11 cellular contexts compared by ENCODE assay signal in the genomic region with DNA sequence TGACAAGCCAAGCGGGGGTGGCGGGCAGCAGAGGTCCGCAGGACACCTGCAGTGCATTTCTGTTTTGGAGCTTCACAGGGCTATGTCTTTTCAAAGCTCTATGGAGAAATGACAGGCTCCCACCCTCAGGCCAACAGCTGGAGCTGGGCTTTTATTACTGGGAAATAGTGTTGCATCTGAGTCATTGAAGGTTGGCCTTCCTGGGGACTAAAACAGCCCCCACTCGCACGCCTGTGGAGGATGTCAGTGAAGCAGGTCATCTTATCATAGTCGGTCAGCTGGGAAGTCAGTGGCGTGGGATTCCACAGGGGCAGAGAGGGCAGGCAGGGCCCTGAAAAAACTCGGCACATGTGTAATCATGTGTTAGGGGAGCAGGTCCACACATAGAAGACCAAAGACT. TPM values are rescaled to one million over a fixed set of nuclear protein-coding genes. Genes with fewer than 3 reads are reported as not detected.
DNase-seq lines count a peak whose midpoint lies in the region; ATAC-seq lines count a peak whose summit lies in the region.
"Had no signal": no experiment of that assay in that cellular context is flagged by ENCODE, and none has a peak within 500 bp of the region (broad histone marks: within the 10 kb centered on the region; RNA-seq: fewer than 3 reads in every experiment).

No MANE protein-coding gene starts in this region.

- no peak for ATAC-seq in GM18870 (IDR thresholded peaks at IDR 0.05; ENCODE audit: unreplicated experiment)
- ATAC-seq: right lobe of liver had no signal

- peak; percentile 75 for DNase-seq in DMS53 (lab: John Stamatoyannopoulos, UW)
- peak; percentile 81 for DNase-seq in LHCN-M2 (ENCODE audit: low read depth)
- DNase-seq in astrocyte of the hippocampus (ENCODE audit: low read depth, low spot score): peak; percentile 15
- peak; percentile 16 to 87 for DNase-seq in lung microvascular endothelial cell (ENCODE audit: low read depth in 2 of 2)
- DNase-seq in activated gamma-delta T cell treated with Interleukin-2 at 50 U/mL for 16 hours: no peak
- DNase-seq in HPDE6-E6E7 (ENCODE audit: extremely low spot score): no peak
- DNase-seq in NCI-H2227 (lab: John Stamatoyannopoulos, UW; ENCODE audit: unreplicated experiment): no peak
- DNase-seq: activated CD4-positive, CD25-positive, alpha-beta regulatory T cell treated with anti-CD3 and anti-CD28 coated beads, Interleukin-2, amount 50 U/mL, for 72 hours; adrenal gland; right lobe of liver had no signal

RNA-seq across cellular contexts. Expression of gene NTPCR, which starts 55.3 kb away (rescaled TPM):
- total RNA-seq in LHCN-M2 (2014; rRNA removed): 35.5 and 38.1 TPM in 2 replicates
- 56.6 TPM for polyA plus RNA-seq in LHCN-M2 (2012)
- 4.8 and 5.8 TPM in 2 replicates for total RNA-seq in lung microvascular endothelial cell

Comparison
In these comparisons a context has a peak if more than half of its experiments do, and no peak if none do; other contexts are left out.
1. DNase-seq: peak in DMS53 (single experiment), LHCN-M2 (single experiment), astrocyte of the hippocampus (single experiment) and lung microvascular endothelial cell (2 of 2); none in activated gamma-delta T cell treated with Interleukin-2 at 50 U/mL for 16 hours (single experiment), HPDE6-E6E7 (single experiment) and NCI-H2227 (single experiment).